ENCODE assay signal across 1 cellular context in genomic region chr2:232528746-232529445, GRCh38.
TF ChIP-seq lines count a peak whose summit lies in the region.

No MANE protein-coding gene starts in this region.

TF ChIP-seq in WTC11, 78 proteins besides CTCF, POLR2A, EP300 and RAD21 (continued from another document):
- TF ChIP-seq ATF6 (CRISPR knock-in tag; IDR thresholded peaks at IDR 0.05), result no peak
- no peak for TF ChIP-seq ZNF317 (CRISPR knock-in tag; IDR thresholded peaks at IDR 0.05; ENCODE audit: borderline replicate concordance, low read depth)
- TF ChIP-seq AFF4 (CRISPR knock-in tag; IDR thresholded peaks at IDR 0.05; ENCODE audit: borderline replicate concordance), result no peak
- no peak for TF ChIP-seq RORB (CRISPR knock-in tag; IDR thresholded peaks at IDR 0.05)
- no peak for TF ChIP-seq TCF7 (CRISPR knock-in tag; IDR thresholded peaks at IDR 0.05; ENCODE audit: low read depth)
- no peak for TF ChIP-seq CREM (CRISPR knock-in tag; IDR thresholded peaks at IDR 0.05)
- no peak for TF ChIP-seq IRF2 (CRISPR knock-in tag; IDR thresholded peaks at IDR 0.05; ENCODE audit: borderline replicate concordance, low read depth)
- TF ChIP-seq SMAD3 (CRISPR knock-in tag; IDR thresholded peaks at IDR 0.05; ENCODE audit: borderline replicate concordance), result no peak
- no peak for TF ChIP-seq ZNF671 (CRISPR knock-in tag; IDR thresholded peaks at IDR 0.05)
- TF ChIP-seq SP1 (CRISPR knock-in tag; conservative IDR thresholded peaks at IDR 0.05), result no peak
- no peak for TF ChIP-seq ZBTB43 (CRISPR knock-in tag; IDR thresholded peaks at IDR 0.05)
TF ChIP-seq in WTC11: peak in this region for 0.
